In the genomic region with DNA sequence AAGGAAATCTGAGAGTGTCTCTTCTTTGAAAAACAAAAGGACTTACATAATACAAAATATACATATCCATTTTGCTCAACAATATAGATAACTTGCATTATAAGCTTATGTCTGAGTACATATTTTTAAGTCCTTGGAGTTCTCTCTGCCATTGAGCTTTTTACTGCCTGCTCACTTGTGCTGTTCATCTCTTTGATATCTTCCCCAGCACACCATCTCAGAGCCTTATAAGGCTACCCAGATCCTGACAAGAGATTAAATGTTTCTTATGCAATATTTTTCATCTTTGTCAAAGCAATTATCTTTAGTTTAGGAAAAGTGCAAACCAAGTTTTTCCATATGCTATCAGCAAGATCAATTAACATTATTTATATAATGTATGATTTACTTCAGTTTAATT, we compare ENCODE assay signal across 12 cellular contexts.
DNase-seq lines count a peak whose midpoint lies in the region; FAIRE-seq and TF ChIP-seq lines count a peak whose summit lies in the region.
"Had no signal": no experiment of that assay in that cellular context is flagged by ENCODE, and none has a peak within 500 bp of the region (broad histone marks: within the 10 kb centered on the region; RNA-seq: fewer than 3 reads in every experiment).

No MANE protein-coding gene starts in this region.

- H3K4me1 ChIP-seq in GM23248 (ENCODE audit: insufficient read depth) (peaks cover 14% of the 10 kb centered on the region), PC-9 (replicated peaks; ENCODE audit: insufficient read depth) (peaks cover 11% of the 10 kb centered on the region), endothelial cell of umbilical vein (ENCODE audit: control insufficient read depth, extremely low read depth, insufficient read depth, low read length) (peaks cover 34% of the 10 kb centered on the region), prostate gland (replicated peaks) (peaks cover 2% of the 10 kb centered on the region)

- no peak for DNase-seq in GM23248
- DNase-seq in PC-9: no peak
- DNase-seq in endothelial cell of umbilical vein (ENCODE audit: low read depth, low spot score): peak; percentile 24
- no peak for DNase-seq in prostate gland (ENCODE audit: low spot score)
- DNase-seq in NCI-H2029 (lab: John Stamatoyannopoulos, UW): no peak
- DNase-seq in foreskin melanocyte: no peak
- no peak for DNase-seq in COR-L47 (lab: John Stamatoyannopoulos, UW)
- DNase-seq: CD4-positive, CD25-positive, alpha-beta regulatory T cell; cortex of kidney; naive B cell; NCI-H345 had no signal

- H3K9ac ChIP-seq in GM23248 (no peak overlapping the region), endothelial cell of umbilical vein (replicated peaks; ENCODE audit: extremely low read depth, insufficient read depth, low read length) (no peak overlapping the region)

- H3K4me3 ChIP-seq in GM23248: no peak overlapping the region
- no peak overlapping the region for H3K4me3 ChIP-seq in PC-9
- no peak overlapping the region for H3K4me3 ChIP-seq in endothelial cell of umbilical vein (replicated peaks in 1 of 3; ENCODE audit: insufficient read depth in 1 of 3, low read depth in 1 of 3, low read length in 3 of 3)
- no peak overlapping the region for H3K4me3 ChIP-seq in prostate gland

- H2AFZ ChIP-seq in GM23248 (no peak overlapping the region), PC-9 (no peak overlapping the region), endothelial cell of umbilical vein (ENCODE audit: low read depth, low read length) (no peak overlapping the region)

- intact Hi-C loops in PC-9 (cut with micrococcal nuclease; ENCODE audit: unreplicated experiment): no loop called here
- intact Hi-C loops in endothelial cell of umbilical vein (cut with micrococcal nuclease): loop anchor here (1.0 to 5.0 kb wide), 4 partner anchors 17 to 73 kb away; a partner anchor contains a TSS
- intact Hi-C loops in prostate gland (cut with DNase I): no loop called here

- CTCF ChIA-PET in PC-9 (lab: Charles Lee): no interaction called here
- CTCF ChIA-PET in endothelial cell of umbilical vein (lab: Charles Lee): interaction anchor here (0.9 to 2.4 kb wide), 9 partner anchors 11 to 188 kb away, joined by 3 to 18 read pairs (median 5); a partner anchor contains a TSS

- H3K4me2 ChIP-seq in GM23248 (ENCODE audit: unreplicated experiment) (peak overlapping the region; percentile 72), PC-9 (peak overlapping the region; percentile 55; the same call in 1 of the 2 replicates), endothelial cell of umbilical vein (ENCODE audit: insufficient read depth, low read length) (peak overlapping the region; percentile 85)

- H3K9me2 ChIP-seq in GM23248 (ENCODE audit: insufficient read depth) (no peaks in the 10 kb centered on the region), PC-9 (ENCODE audit: insufficient read depth) (no peaks in the 10 kb centered on the region)

- no peaks in the 10 kb centered on the region for H4K20me1 ChIP-seq in GM23248 (ENCODE audit: insufficient read depth)
- no peaks in the 10 kb centered on the region for H4K20me1 ChIP-seq in PC-9 (ENCODE audit: insufficient read depth)
- H4K20me1 ChIP-seq in endothelial cell of umbilical vein (replicated peaks; ENCODE audit: control insufficient read depth, extremely low read depth, insufficient read depth, low read length): no peaks in the 10 kb centered on the region

- no peaks in the 10 kb centered on the region for H3K36me3 ChIP-seq in GM23248 (ENCODE audit: low read depth)
- H3K36me3 ChIP-seq in PC-9 (ENCODE audit: low read depth): no peaks in the 10 kb centered on the region
- H3K36me3 ChIP-seq in endothelial cell of umbilical vein (ENCODE audit: control insufficient read depth in 2 of 2, extremely low read depth in 1 of 2, insufficient read depth in 2 of 2, low read length in 2 of 2): no peaks in the 10 kb centered on the region
- no peaks in the 10 kb centered on the region for H3K36me3 ChIP-seq in prostate gland

- H3K79me2 ChIP-seq in GM23248 (ENCODE audit: insufficient read depth) (no peaks in the 10 kb centered on the region), PC-9 (ENCODE audit: low read depth) (no peaks in the 10 kb centered on the region), endothelial cell of umbilical vein (ENCODE audit: control insufficient read depth, insufficient read depth, low read length) (no peaks in the 10 kb centered on the region)

- no TSS peak for BruUV-seq in PC-9 (replicated peaks; lab: Mats Ljungman, UMichigan)
- TSS peak; percentile 31 for BruUV-seq in endothelial cell of umbilical vein (replicated peaks; lab: Mats Ljungman, UMichigan)

- no peaks in the 10 kb centered on the region for H3K9me1 ChIP-seq in endothelial cell of umbilical vein (replicated peaks; ENCODE audit: control insufficient read depth, extremely low read depth, insufficient read depth, low read length)

- in situ Hi-C loops in GM23248 (cut with MboI): no loop called here

- no peak for TF ChIP-seq CTCF in PC-9 (conservative IDR thresholded peaks at IDR 0.05)
- TF ChIP-seq CTCF in endothelial cell of umbilical vein (IDR thresholded peaks at IDR 0.05; ENCODE audit: extremely low read depth in 1 of 2, insufficient read depth in 1 of 2, low read depth in 1 of 2, low read length in 2 of 2): no peak
- no peak for TF ChIP-seq CTCF in prostate gland (IDR thresholded peaks at IDR 0.05)

- H3K27ac ChIP-seq in GM23248 (peak overlapping the region; percentile 55; the same call in 1 of the 2 replicates), PC-9 (peak overlapping the region; percentile 49), endothelial cell of umbilical vein (ENCODE audit: insufficient read depth, low read depth, low read length) (peak overlapping the region; percentile 59), prostate gland (peak overlapping the region; percentile 3)

- H3K9me3 ChIP-seq in GM23248 (ENCODE audit: low read depth): no peaks in the 10 kb centered on the region
- H3K9me3 ChIP-seq in PC-9 (ENCODE audit: insufficient read depth, low read depth): no peaks in the 10 kb centered on the region
- no peaks in the 10 kb centered on the region for H3K9me3 ChIP-seq in endothelial cell of umbilical vein (replicated peaks; ENCODE audit: control insufficient read depth, insufficient read depth, low read length)
- H3K9me3 ChIP-seq in prostate gland: no peaks in the 10 kb centered on the region

- no peak for TF ChIP-seq POLR2A in endothelial cell of umbilical vein (IDR thresholded peaks at IDR 0.05; ENCODE audit: low read depth, low read length)
- TF ChIP-seq POLR2A in prostate gland (IDR thresholded peaks at IDR 0.05): no peak

- FAIRE-seq in endothelial cell of umbilical vein (lab: Jason Lieb, UNC): no peak
- FAIRE-seq: islet of Langerhans had no signal

- H3F3A ChIP-seq in GM23248 (ENCODE audit: insufficient read depth): no peaks in the 10 kb centered on the region
- H3F3A ChIP-seq in PC-9 (ENCODE audit: insufficient read depth, low read depth): no peaks in the 10 kb centered on the region

- dilution Hi-C loops in endothelial cell of umbilical vein (cut with MboI; ENCODE audit: extremely low pct_ligation_motif_present, low sequenced_read_pairs): no loop called here

- H3K27me3 ChIP-seq in GM23248 (replicated peaks; ENCODE audit: insufficient read depth): no peaks in the 10 kb centered on the region
- no peaks in the 10 kb centered on the region for H3K27me3 ChIP-seq in PC-9 (ENCODE audit: insufficient read depth, low read depth)
- H3K27me3 ChIP-seq in endothelial cell of umbilical vein (ENCODE audit: control insufficient read depth in 2 of 2, insufficient read depth in 2 of 2, low read length in 2 of 2): no peaks in the 10 kb centered on the region
- H3K27me3 ChIP-seq in prostate gland (replicated peaks; ENCODE audit: insufficient read depth): no peaks in the 10 kb centered on the region

- POLR2A ChIA-PET in PC-9 (lab: Charles Lee; ENCODE audit: unreplicated experiment) (interaction anchor here (0.6 to 0.7 kb wide), 2 partner anchors 196 to 455 kb away, joined by 3 to 4 read pairs; no protein-coding TSS in a partner anchor), endothelial cell of umbilical vein (lab: Charles Lee) (no interaction called here)

TF ChIP-seq in endothelial cell of umbilical vein, 7 proteins besides CTCF, POLR2A, EP300 and RAD21:
- TF ChIP-seq POLR2AphosphoS5 (IDR thresholded peaks at IDR 0.05; ENCODE audit: insufficient read depth, low read depth, low read length): no peak
- no peak for TF ChIP-seq MYC (IDR thresholded peaks at IDR 0.05; ENCODE audit: low read depth, low read length)
- TF ChIP-seq GATA2 (IDR thresholded peaks at IDR 0.05; ENCODE audit: insufficient read depth, insufficient read length, low read depth, low read length): no peak
- no peak for TF ChIP-seq JUN (IDR thresholded peaks at IDR 0.05; ENCODE audit: borderline replicate concordance, insufficient read depth, insufficient read length, low read depth)
- no peak for TF ChIP-seq FOS (IDR thresholded peaks at IDR 0.05; ENCODE audit: borderline replicate concordance, insufficient read depth, low read length)
- TF ChIP-seq EZH2 (IDR thresholded peaks at IDR 0.05; ENCODE audit: borderline replicate concordance, low read depth, low read length, severe bottlenecking): no peak
- TF ChIP-seq, protein P1, sequence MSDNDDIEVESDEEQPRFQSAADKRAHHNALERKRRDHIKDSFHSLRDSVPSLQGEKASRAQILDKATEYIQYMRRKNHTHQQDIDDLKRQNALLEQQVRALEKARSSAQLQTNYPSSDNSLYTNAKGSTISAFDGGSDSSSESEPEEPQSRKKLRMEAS (IDR thresholded peaks at IDR 0.05; ENCODE audit: insufficient read depth, insufficient read length): no peak

Comparison
In these comparisons a context has a peak if more than half of its experiments do, and no peak if none do; other contexts are left out.
1. H3K27ac ChIP-seq: peak in every context shown above with its lines; median percentile 59 in endothelial cell of umbilical vein; 55 in GM23248; 49 in PC-9; 3 in prostate gland.